ENCODE assay signal across 2 cellular contexts in genomic region chr10:86758231-86759072, GRCh38.
TF ChIP-seq lines count a peak whose summit lies in the region.

No MANE protein-coding gene starts in this region.

TF ChIP-seq in HepG2, 621 proteins besides CTCF, POLR2A, EP300 and RAD21 (continued from another document):
- TF ChIP-seq, protein P1, sequence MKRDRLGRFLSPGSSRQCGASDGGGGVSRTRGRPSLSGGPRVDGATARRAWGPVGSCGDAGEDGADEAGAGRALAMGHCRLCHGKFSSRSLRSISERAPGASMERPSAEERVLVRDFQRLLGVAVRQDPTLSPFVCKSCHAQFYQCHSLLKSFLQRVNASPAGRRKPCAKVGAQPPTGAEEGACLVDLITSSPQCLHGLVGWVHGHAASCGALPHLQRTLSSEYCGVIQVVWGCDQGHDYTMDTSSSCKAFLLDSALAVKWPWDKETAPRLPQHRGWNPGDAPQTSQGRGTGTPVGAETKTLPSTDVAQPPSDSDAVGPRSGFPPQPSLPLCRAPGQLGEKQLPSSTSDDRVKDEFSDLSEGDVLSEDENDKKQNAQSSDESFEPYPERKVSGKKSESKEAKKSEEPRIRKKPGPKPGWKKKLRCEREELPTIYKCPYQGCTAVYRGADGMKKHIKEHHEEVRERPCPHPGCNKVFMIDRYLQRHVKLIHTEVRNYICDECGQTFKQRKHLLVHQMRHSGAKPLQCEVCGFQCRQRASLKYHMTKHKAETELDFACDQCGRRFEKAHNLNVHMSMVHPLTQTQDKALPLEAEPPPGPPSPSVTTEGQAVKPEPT (CRISPR knock-in tag; IDR thresholded peaks at IDR 0.05; ENCODE audit: low read depth) = peak; percentile 85; the same call in 1 of the 2 replicates
- TF ChIP-seq RFX1 (IDR thresholded peaks at IDR 0.05) (no peak), TP53 (CRISPR knock-in tag; conservative IDR thresholded peaks at IDR 0.05) (no peak), RBFOX2 (IDR thresholded peaks at IDR 0.05; ENCODE audit: low read depth, low read length) (no peak), ARNT (IDR thresholded peaks at IDR 0.05) (no peak), ZFP90 (CRISPR knock-in tag; IDR thresholded peaks at IDR 0.05; ENCODE audit: borderline replicate concordance) (no peak), ZKSCAN8 (CRISPR knock-in tag; IDR thresholded peaks at IDR 0.05; ENCODE audit: borderline replicate concordance) (no peak), ZNF7 (CRISPR knock-in tag; IDR thresholded peaks at IDR 0.05) (no peak), ZNF652 (CRISPR knock-in tag; IDR thresholded peaks at IDR 0.05; ENCODE audit: borderline replicate concordance, low read depth) (peak; percentile 97), ZNF790 (CRISPR knock-in tag; IDR thresholded peaks at IDR 0.05; ENCODE audit: borderline replicate concordance) (no peak), SAP130 (CRISPR knock-in tag; IDR thresholded peaks at IDR 0.05; ENCODE audit: low read depth) (peak; percentile 49), ZNF737 (CRISPR knock-in tag; IDR thresholded peaks at IDR 0.05; ENCODE audit: borderline replicate concordance) (no peak), ASH2L (IDR thresholded peaks at IDR 0.05; ENCODE audit: insufficient read length, low read depth, low read length) (peak; percentile 18), JUN (CRISPR knock-in tag; IDR thresholded peaks at IDR 0.05) (no peak), FOXA3 (CRISPR knock-in tag; IDR thresholded peaks at IDR 0.05) (no peak), HBP1 (CRISPR knock-in tag; IDR thresholded peaks at IDR 0.05; ENCODE audit: low read depth) (no peak), ZMYM2 (CRISPR knock-in tag; IDR thresholded peaks at IDR 0.05) (no peak), SYNCRIP (IDR thresholded peaks at IDR 0.05; ENCODE audit: insufficient read depth, low read depth, low read length) (no peak), ZFP36L2 (CRISPR knock-in tag; IDR thresholded peaks at IDR 0.05) (no peak)
- TF ChIP-seq, protein P2, sequence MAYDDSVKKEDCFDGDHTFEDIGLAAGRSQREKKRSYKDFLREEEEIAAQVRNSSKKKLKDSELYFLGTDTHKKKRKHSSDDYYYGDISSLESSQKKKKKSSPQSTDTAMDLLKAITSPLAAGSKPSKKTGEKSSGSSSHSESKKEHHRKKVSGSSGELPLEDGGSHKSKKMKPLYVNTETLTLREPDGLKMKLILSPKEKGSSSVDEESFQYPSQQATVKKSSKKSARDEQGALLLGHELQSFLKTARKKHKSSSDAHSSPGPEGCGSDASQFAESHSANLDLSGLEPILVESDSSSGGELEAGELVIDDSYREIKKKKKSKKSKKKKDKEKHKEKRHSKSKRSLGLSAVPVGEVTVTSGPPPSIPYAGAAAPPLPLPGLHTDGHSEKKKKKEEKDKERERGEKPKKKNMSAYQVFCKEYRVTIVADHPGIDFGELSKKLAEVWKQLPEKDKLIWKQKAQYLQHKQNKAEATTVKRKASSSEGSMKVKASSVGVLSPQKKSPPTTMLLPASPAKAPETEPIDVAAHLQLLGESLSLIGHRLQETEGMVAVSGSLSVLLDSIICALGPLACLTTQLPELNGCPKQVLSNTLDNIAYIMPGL (CRISPR knock-in tag; IDR thresholded peaks at IDR 0.05; ENCODE audit: borderline replicate concordance in 1 of 2, low read depth in 1 of 2) = peak in 1 of 2 experiments; percentile 39; a peak in 1 of 4 replicates

TF ChIP-seq in liver, 16 proteins besides CTCF, POLR2A, EP300 and RAD21 (continued from another document):
- TF ChIP-seq, protein P3, sequence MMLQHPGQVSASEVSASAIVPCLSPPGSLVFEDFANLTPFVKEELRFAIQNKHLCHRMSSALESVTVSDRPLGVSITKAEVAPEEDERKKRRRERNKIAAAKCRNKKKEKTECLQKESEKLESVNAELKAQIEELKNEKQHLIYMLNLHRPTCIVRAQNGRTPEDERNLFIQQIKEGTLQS (IDR thresholded peaks at IDR 0.05) = no peak
- no peak for TF ChIP-seq SP1 (IDR thresholded peaks at IDR 0.05)
- no peak for TF ChIP-seq YY1 (IDR thresholded peaks at IDR 0.05)
- TF ChIP-seq JUND (IDR thresholded peaks at IDR 0.05) = no peak
- TF ChIP-seq RXRA (IDR thresholded peaks at IDR 0.05) = no peak
- TF ChIP-seq REST (IDR thresholded peaks at IDR 0.05) = no peak
- no peak for TF ChIP-seq GABPA (IDR thresholded peaks at IDR 0.05 in 1 of 2, conservative IDR thresholded peaks at IDR 0.05 in 1 of 2)
- no peak for TF ChIP-seq TAF1 (conservative IDR thresholded peaks at IDR 0.05)
- no peak for TF ChIP-seq FOXA2 (IDR thresholded peaks at IDR 0.05)
